ENCODE assay signal across 1 cellular context in the genomic region with DNA sequence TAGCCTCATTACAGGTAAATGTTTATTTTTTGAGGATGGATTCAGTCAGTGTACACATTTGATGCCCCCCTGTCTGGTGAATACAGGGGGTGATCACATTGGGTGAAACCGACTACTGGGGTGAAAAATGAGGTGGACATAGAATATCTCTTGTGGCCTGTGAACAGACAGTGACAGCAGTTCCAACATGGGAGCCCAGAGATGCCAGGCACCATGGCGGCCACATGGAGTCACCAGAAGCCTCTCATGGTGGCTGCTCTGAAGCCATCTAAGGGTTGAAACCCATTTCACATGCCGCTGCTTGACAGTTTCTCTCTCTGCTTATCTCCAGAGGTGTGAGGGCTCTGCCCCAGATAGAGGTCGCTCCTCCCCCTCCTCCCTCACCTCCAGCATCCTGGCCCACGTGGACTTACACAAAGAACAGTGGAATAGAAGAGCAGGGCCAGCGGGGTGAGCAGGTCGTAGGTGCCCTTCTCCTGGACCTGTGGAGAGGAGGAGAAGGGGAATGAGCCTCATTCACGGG.
TF ChIP-seq lines count a peak whose summit lies in the region.

No MANE protein-coding gene starts in this region.

TF ChIP-seq in HEK293T, 16 proteins besides CTCF, POLR2A, EP300 and RAD21 (continued from another document):
- TF ChIP-seq PKNOX1 (IDR thresholded peaks at IDR 0.05) (no peak), SUZ12 (IDR thresholded peaks at IDR 0.05) (no peak), HDGF (IDR thresholded peaks at IDR 0.05; ENCODE audit: borderline replicate concordance) (no peak), L3MBTL2 (conservative IDR thresholded peaks at IDR 0.05) (no peak), CTBP1 (IDR thresholded peaks at IDR 0.05; ENCODE audit: borderline replicate concordance) (no peak)
